In genomic region chr22:41978732-41979131, GRCh38 we compare ENCODE assay signal across 1 cellular context.
TF ChIP-seq lines count a peak whose summit lies in the region.

No MANE protein-coding gene starts in this region.

TF ChIP-seq in neural cell, 6 proteins besides CTCF, POLR2A, EP300 and RAD21 (continued from another document):
- TF ChIP-seq, protein P1, sequence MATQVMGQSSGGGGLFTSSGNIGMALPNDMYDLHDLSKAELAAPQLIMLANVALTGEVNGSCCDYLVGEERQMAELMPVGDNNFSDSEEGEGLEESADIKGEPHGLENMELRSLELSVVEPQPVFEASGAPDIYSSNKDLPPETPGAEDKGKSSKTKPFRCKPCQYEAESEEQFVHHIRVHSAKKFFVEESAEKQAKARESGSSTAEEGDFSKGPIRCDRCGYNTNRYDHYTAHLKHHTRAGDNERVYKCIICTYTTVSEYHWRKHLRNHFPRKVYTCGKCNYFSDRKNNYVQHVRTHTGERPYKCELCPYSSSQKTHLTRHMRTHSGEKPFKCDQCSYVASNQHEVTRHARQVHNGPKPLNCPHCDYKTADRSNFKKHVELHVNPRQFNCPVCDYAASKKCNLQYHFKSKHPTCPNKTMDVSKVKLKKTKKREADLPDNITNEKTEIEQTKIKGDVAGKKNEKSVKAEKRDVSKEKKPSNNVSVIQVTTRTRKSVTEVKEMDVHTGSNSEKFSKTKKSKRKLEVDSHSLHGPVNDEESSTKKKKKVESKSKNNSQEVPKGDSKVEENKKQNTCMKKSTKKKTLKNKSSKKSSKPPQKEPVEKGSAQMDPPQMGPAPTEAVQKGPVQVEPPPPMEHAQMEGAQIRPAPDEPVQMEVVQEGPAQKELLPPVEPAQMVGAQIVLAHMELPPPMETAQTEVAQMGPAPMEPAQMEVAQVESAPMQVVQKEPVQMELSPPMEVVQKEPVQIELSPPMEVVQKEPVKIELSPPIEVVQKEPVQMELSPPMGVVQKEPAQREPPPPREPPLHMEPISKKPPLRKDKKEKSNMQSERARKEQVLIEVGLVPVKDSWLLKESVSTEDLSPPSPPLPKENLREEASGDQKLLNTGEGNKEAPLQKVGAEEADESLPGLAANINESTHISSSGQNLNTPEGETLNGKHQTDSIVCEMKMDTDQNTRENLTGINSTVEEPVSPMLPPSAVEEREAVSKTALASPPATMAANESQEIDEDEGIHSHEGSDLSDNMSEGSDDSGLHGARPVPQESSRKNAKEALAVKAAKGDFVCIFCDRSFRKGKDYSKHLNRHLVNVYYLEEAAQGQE (IDR thresholded peaks at IDR 0.05; ENCODE audit: borderline replicate concordance): no peak
